1 cellular context compared by ENCODE assay signal in genomic region chr17:17206149-17206912, GRCh38.
TF ChIP-seq lines count a peak whose summit lies in the region.

A gene with protein sequence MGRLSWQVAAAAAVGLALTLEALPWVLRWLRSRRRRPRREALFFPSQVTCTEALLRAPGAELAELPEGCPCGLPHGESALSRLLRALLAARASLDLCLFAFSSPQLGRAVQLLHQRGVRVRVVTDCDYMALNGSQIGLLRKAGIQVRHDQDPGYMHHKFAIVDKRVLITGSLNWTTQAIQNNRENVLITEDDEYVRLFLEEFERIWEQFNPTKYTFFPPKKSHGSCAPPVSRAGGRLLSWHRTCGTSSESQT (minus strand): TSS chr17:17206333. CDS start chr17:17206286, 47 bp downstream.

TF ChIP-seq in HepG2, 621 proteins besides CTCF, POLR2A, EP300 and RAD21 (continued from another document and continues in another):
- 0 out of 2 replicates have a peak, but pooled peaks have one; percentile 32 for TF ChIP-seq BRF2 (CRISPR knock-in tag; IDR thresholded peaks at IDR 0.05)
- peak; percentile 95 for TF ChIP-seq SALL1 (CRISPR knock-in tag; IDR thresholded peaks at IDR 0.05)
- no peak for TF ChIP-seq IKZF1 (IDR thresholded peaks at IDR 0.05)
- TF ChIP-seq, protein P1, sequence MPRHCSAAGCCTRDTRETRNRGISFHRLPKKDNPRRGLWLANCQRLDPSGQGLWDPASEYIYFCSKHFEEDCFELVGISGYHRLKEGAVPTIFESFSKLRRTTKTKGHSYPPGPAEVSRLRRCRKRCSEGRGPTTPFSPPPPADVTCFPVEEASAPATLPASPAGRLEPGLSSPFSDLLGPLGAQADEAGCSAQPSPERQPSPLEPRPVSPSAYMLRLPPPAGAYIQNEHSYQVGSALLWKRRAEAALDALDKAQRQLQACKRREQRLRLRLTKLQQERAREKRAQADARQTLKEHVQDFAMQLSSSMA (CRISPR knock-in tag; IDR thresholded peaks at IDR 0.05) = peak; percentile 86; the same call in 1 of the 2 replicates
- TF ChIP-seq, protein P2, sequence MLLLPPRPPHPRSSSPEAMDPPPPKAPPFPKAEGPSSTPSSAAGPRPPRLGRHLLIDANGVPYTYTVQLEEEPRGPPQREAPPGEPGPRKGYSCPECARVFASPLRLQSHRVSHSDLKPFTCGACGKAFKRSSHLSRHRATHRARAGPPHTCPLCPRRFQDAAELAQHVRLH (CRISPR knock-in tag; IDR thresholded peaks at IDR 0.05; ENCODE audit: borderline replicate concordance, low read depth) = peak; percentile 56; the same call in 1 of the 2 replicates
- TF ChIP-seq, protein P3, sequence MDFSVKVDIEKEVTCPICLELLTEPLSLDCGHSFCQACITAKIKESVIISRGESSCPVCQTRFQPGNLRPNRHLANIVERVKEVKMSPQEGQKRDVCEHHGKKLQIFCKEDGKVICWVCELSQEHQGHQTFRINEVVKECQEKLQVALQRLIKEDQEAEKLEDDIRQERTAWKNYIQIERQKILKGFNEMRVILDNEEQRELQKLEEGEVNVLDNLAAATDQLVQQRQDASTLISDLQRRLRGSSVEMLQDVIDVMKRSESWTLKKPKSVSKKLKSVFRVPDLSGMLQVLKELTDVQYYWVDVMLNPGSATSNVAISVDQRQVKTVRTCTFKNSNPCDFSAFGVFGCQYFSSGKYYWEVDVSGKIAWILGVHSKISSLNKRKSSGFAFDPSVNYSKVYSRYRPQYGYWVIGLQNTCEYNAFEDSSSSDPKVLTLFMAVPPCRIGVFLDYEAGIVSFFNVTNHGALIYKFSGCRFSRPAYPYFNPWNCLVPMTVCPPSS (IDR thresholded peaks at IDR 0.05) = no peak
- TF ChIP-seq HNRNPUL1 (IDR thresholded peaks at IDR 0.05; ENCODE audit: low read depth, low read length) = no peak
- 0 out of 2 replicates have a peak, but pooled peaks have one; percentile 15 for TF ChIP-seq ADNP (CRISPR knock-in tag; IDR thresholded peaks at IDR 0.05)
- TF ChIP-seq PAWR (CRISPR knock-in tag; IDR thresholded peaks at IDR 0.05; ENCODE audit: borderline replicate concordance) = peak; percentile 79; the same call in 1 of the 2 replicates
- TF ChIP-seq ZNF430 (CRISPR knock-in tag; IDR thresholded peaks at IDR 0.05) = peak; percentile 68; the same call in 1 of the 2 replicates
- TF ChIP-seq ZBTB20 (CRISPR knock-in tag; IDR thresholded peaks at IDR 0.05; ENCODE audit: borderline replicate concordance, low read depth) = no peak; the same call in 1 of the 2 replicates
- TF ChIP-seq ZNF432 (CRISPR knock-in tag; IDR thresholded peaks at IDR 0.05; ENCODE audit: borderline replicate concordance) = no peak
- no peak for TF ChIP-seq ELK4 (CRISPR knock-in tag; IDR thresholded peaks at IDR 0.05; ENCODE audit: borderline replicate concordance)
- TF ChIP-seq ZMYM4 (CRISPR knock-in tag; IDR thresholded peaks at IDR 0.05) = no peak; the same call in none of the 2 replicates
- TF ChIP-seq KLF13 (CRISPR knock-in tag; IDR thresholded peaks at IDR 0.05) = 0 out of 2 replicates have a peak, but pooled peaks have one; percentile 58
- TF ChIP-seq BHLHE40 (IDR thresholded peaks at IDR 0.05; ENCODE audit: low read length) = peak; percentile 97
- TF ChIP-seq, protein P4, sequence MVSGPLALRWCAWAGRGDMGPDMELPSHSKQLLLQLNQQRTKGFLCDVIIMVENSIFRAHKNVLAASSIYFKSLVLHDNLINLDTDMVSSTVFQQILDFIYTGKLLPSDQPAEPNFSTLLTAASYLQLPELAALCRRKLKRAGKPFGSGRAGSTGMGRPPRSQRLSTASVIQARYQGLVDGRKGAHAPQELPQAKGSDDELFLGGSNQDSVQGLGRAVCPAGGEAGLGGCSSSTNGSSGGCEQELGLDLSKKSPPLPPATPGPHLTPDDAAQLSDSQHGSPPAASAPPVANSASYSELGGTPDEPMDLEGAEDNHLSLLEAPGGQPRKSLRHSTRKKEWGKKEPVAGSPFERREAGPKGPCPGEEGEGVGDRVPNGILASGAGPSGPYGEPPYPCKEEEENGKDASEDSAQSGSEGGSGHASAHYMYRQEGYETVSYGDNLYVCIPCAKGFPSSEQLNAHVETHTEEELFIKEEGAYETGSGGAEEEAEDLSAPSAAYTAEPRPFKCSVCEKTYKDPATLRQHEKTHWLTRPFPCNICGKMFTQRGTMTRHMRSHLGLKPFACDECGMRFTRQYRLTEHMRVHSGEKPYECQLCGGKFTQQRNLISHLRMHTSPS (CRISPR knock-in tag; IDR thresholded peaks at IDR 0.05; ENCODE audit: low read depth) = peak; percentile 84; the same call in 1 of the 2 replicates
- no peak for TF ChIP-seq MIER2 (CRISPR knock-in tag; IDR thresholded peaks at IDR 0.05)
- TF ChIP-seq ISL2 (CRISPR knock-in tag; IDR thresholded peaks at IDR 0.05) = no peak
- peak; percentile 99 for TF ChIP-seq ZNF709 (CRISPR knock-in tag; IDR thresholded peaks at IDR 0.05)
- TF ChIP-seq, protein P5, sequence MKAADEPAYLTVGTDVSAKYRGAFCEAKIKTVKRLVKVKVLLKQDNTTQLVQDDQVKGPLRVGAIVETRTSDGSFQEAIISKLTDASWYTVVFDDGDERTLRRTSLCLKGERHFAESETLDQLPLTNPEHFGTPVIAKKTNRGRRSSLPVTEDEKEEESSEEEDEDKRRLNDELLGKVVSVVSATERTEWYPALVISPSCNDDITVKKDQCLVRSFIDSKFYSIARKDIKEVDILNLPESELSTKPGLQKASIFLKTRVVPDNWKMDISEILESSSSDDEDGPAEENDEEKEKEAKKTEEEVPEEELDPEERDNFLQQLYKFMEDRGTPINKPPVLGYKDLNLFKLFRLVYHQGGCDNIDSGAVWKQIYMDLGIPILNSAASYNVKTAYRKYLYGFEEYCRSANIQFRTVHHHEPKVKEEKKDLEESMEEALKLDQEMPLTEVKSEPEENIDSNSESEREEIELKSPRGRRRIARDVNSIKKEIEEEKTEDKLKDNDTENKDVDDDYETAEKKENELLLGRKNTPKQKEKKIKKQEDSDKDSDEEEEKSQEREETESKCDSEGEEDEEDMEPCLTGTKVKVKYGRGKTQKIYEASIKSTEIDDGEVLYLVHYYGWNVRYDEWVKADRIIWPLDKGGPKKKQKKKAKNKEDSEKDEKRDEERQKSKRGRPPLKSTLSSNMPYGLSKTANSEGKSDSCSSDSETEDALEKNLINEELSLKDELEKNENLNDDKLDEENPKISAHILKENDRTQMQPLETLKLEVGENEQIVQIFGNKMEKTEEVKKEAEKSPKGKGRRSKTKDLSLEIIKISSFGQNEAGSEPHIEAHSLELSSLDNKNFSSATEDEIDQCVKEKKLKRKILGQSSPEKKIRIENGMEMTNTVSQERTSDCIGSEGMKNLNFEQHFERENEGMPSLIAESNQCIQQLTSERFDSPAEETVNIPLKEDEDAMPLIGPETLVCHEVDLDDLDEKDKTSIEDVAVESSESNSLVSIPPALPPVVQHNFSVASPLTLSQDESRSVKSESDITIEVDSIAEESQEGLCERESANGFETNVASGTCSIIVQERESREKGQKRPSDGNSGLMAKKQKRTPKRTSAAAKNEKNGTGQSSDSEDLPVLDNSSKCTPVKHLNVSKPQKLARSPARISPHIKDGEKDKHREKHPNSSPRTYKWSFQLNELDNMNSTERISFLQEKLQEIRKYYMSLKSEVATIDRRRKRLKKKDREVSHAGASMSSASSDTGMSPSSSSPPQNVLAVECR (CRISPR knock-in tag; IDR thresholded peaks at IDR 0.05; ENCODE audit: borderline replicate concordance) = peak; percentile 98
- no peak for TF ChIP-seq BRD4 (CRISPR knock-in tag; IDR thresholded peaks at IDR 0.05)
- TF ChIP-seq ZFP36L2 (CRISPR knock-in tag; IDR thresholded peaks at IDR 0.05) = no peak; the same call in 1 of the 2 replicates
- TF ChIP-seq, protein P6, sequence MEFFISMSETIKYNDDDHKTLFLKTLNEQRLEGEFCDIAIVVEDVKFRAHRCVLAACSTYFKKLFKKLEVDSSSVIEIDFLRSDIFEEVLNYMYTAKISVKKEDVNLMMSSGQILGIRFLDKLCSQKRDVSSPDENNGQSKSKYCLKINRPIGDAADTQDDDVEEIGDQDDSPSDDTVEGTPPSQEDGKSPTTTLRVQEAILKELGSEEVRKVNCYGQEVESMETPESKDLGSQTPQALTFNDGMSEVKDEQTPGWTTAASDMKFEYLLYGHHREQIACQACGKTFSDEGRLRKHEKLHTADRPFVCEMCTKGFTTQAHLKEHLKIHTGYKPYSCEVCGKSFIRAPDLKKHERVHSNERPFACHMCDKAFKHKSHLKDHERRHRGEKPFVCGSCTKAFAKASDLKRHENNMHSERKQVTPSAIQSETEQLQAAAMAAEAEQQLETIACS (CRISPR knock-in tag; IDR thresholded peaks at IDR 0.05) = 0 out of 2 replicates have a peak, but pooled peaks have one; percentile 12
- TF ChIP-seq KAT7 (CRISPR knock-in tag; IDR thresholded peaks at IDR 0.05; ENCODE audit: borderline replicate concordance) = peak; percentile 30; the same call in 1 of the 2 replicates
- peak; percentile 99 for TF ChIP-seq MTERF4 (CRISPR knock-in tag; IDR thresholded peaks at IDR 0.05)
- TF ChIP-seq ZNF383 (CRISPR knock-in tag; IDR thresholded peaks at IDR 0.05; ENCODE audit: borderline replicate concordance) = 0 out of 2 replicates have a peak, but pooled peaks have one; percentile 49
- peak; percentile 76; the same call in 1 of the 2 replicates for TF ChIP-seq MEIS1 (CRISPR knock-in tag; IDR thresholded peaks at IDR 0.05; ENCODE audit: borderline replicate concordance)
- 0 out of 2 replicates have a peak, but pooled peaks have one; percentile 42 for TF ChIP-seq FOXM1 (CRISPR knock-in tag; IDR thresholded peaks at IDR 0.05)
- no peak for TF ChIP-seq ZNF503 (CRISPR knock-in tag; IDR thresholded peaks at IDR 0.05)
- peak; percentile 94 for TF ChIP-seq PATZ1 (CRISPR knock-in tag; IDR thresholded peaks at IDR 0.05)
- no peak for TF ChIP-seq ZBTB21 (CRISPR knock-in tag; IDR thresholded peaks at IDR 0.05)
- TF ChIP-seq, protein P7, sequence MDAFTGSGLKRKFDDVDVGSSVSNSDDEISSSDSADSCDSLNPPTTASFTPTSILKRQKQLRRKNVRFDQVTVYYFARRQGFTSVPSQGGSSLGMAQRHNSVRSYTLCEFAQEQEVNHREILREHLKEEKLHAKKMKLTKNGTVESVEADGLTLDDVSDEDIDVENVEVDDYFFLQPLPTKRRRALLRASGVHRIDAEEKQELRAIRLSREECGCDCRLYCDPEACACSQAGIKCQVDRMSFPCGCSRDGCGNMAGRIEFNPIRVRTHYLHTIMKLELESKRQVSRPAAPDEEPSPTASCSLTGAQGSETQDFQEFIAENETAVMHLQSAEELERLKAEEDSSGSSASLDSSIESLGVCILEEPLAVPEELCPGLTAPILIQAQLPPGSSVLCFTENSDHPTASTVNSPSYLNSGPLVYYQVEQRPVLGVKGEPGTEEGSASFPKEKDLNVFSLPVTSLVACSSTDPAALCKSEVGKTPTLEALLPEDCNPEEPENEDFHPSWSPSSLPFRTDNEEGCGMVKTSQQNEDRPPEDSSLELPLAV (CRISPR knock-in tag; conservative IDR thresholded peaks at IDR 0.05; ENCODE audit: low read depth) = peak; percentile 80; the same call in 1 of the 2 replicates
- TF ChIP-seq ZKSCAN8 (CRISPR knock-in tag; IDR thresholded peaks at IDR 0.05; ENCODE audit: borderline replicate concordance) = no peak
- peak; percentile 85 for TF ChIP-seq ZNF235 (CRISPR knock-in tag; IDR thresholded peaks at IDR 0.05; ENCODE audit: borderline replicate concordance)
- TF ChIP-seq ZNF230 (CRISPR knock-in tag; IDR thresholded peaks at IDR 0.05) = no peak; the same call in none of the 2 replicates
- no peak; the same call in 1 of the 2 replicates for TF ChIP-seq RARG (CRISPR knock-in tag; IDR thresholded peaks at IDR 0.05; ENCODE audit: low read depth)
